ENCODE assay signal across 8 cellular contexts in the genomic region with DNA sequence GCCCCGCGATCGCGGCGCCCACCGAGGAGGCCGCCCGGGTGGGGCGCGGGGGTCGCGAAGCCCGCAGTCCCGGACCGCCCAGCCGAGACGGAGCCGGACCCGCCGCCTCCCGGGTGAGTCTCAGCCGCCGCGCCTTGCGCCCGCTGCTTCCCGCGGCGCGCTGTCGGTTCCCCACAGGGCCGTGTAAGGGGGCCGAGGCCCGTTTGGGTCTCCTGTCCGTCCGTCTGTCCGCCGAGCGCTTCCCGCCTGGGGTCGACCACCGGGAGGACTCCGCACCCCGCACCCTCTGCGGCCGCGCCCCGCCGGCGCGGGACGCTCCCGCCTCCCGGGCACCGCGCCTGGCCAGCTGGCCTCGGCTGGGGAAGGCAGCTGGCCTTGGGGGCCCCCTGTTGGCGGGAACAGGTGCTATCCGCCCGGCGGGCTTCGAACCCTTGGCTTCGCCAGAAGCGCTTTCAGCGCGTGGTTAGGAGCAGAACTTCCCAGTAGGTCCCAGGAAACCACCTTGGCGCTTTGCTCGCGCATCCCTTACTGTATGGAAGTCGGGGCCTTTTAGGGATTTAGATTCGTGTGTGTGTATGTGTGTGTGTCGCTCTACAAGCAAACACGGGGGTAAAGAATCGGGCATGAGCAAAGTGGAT. TPM values are rescaled to one million over a fixed set of nuclear protein-coding genes. Genes with fewer than 3 reads are reported as not detected.
DNase-seq lines count a peak whose midpoint lies in the region; ATAC-seq, FAIRE-seq and TF ChIP-seq lines count a peak whose summit lies in the region.

No MANE protein-coding gene starts in this region.

- H3K4me3 ChIP-seq in choroid plexus epithelial cell (ENCODE audit: low read depth, low read length) = peak overlapping the region; percentile 68

- peaks cover 13% of the 10 kb centered on the region for H3K4me1 Mint-ChIP-seq in CD4-positive, alpha-beta T cell (ENCODE audit: low read depth)

- peaks cover 60% of the 10 kb centered on the region for H3K27me3 Mint-ChIP-seq in CD4-positive, alpha-beta T cell

- no peak overlapping the region for H3K27ac Mint-ChIP-seq in CD4-positive, alpha-beta T cell

- no peaks in the 10 kb centered on the region for H3K9me3 ChIP-seq in CD4-positive, alpha-beta T cell (ENCODE audit: control insufficient read depth, low read length)

- POLR2A ChIA-PET in CD4-positive, alpha-beta T cell (lab: Charles Lee) = no interaction called here

- TF ChIP-seq CTCF in CD4-positive, alpha-beta T cell (IDR thresholded peaks at IDR 0.05) = no peak
- peak; percentile 68 for TF ChIP-seq CTCF in choroid plexus epithelial cell (conservative IDR thresholded peaks at IDR 0.05; ENCODE audit: low read depth, low read length)

- no peaks in the 10 kb centered on the region for H3K36me3 Mint-ChIP-seq in CD4-positive, alpha-beta T cell (ENCODE audit: low read depth)

- no peak for ATAC-seq in CD4-positive, alpha-beta T cell (ENCODE audit: poor library complexity)
- ATAC-seq in left colon = peak; percentile 44
- ATAC-seq in GM19035 (IDR thresholded peaks at IDR 0.05; ENCODE audit: unreplicated experiment) = no peak
- no peak for ATAC-seq in GM18868 (IDR thresholded peaks at IDR 0.05; ENCODE audit: unreplicated experiment)

- CTCF ChIA-PET in CD4-positive, alpha-beta T cell (lab: Charles Lee) = no interaction called here

- no peak for TF ChIP-seq POLR2A in H54 (IDR thresholded peaks at IDR 0.05; ENCODE audit: low read depth, low read length)

- no peak for FAIRE-seq in H54 (lab: Jason Lieb, UNC)

- in situ Hi-C loops in SK-MEL-5 (cut with HindIII; ENCODE audit: low pct_unique_long_range_greater_than_20kb, low sequenced_read_pairs) = no loop called here

- H3K9me3 Mint-ChIP-seq in CD4-positive, alpha-beta T cell = no peaks in the 10 kb centered on the region

- H3K4me3 Mint-ChIP-seq in CD4-positive, alpha-beta T cell = peak overlapping the region; percentile 20

- H3K27ac ChIP-seq in CD4-positive, alpha-beta T cell (ENCODE audit: low read depth, low read length) = no peak overlapping the region

- H3K27me3 ChIP-seq in CD4-positive, alpha-beta T cell (ENCODE audit: control insufficient read depth, insufficient read depth, low read length) = peaks cover 49% of the 10 kb centered on the region

- intact Hi-C loops in CD4-positive, alpha-beta T cell (cut with DNase I, micrococcal nuclease) = no loop called here
- intact Hi-C loops in left colon (cut with DNase I, micrococcal nuclease) = loop anchor here in 1 of 2 donors (10.0 kb wide), 1 partner anchor 121 kb away; no protein-coding TSS in a partner anchor

- DNase-seq in CD4-positive, alpha-beta T cell = no peak
- peak; percentile 47 for DNase-seq in H54 (ENCODE audit: insufficient read length, low spot score)
- peak; percentile 38 for DNase-seq in SK-MEL-5 (ENCODE audit: low read depth, low spot score)
- peak; percentile 62 for DNase-seq in choroid plexus epithelial cell (ENCODE audit: low read depth)
- peak; percentile 69 to 82 for DNase-seq in left colon
- peak; percentile 49 to 63 for DNase-seq in stimulated activated CD4-positive, alpha-beta T cell treated with anti-CD3 and anti-CD28 coated beads, Interleukin-2, amount 100 ng/mL, for 24 hours

RNA-seq across cellular contexts. Expression of a gene that starts 0.4 kb away (rescaled TPM):
- total RNA-seq in CD4-positive, alpha-beta T cell = not detected
- 16.2 and 18.9 TPM in 2 replicates for total RNA-seq in SK-MEL-5 (2014; rRNA removed; shearing (Covaris generic))
- polyA plus RNA-seq in SK-MEL-5 (2015; cell fraction: cytosol; rRNA removed) = 28.7 and 37.1 TPM in 2 replicates
- 13.3 and 14.2 TPM in 2 replicates for polyA plus RNA-seq in SK-MEL-5 (2015; cell fraction: nucleus; rRNA removed)
- total RNA-seq in left colon = 10 to 100 TPM; 23.4 to 27.4 TPM

Comparison
In these comparisons a context has a peak if more than half of its experiments do, and no peak if none do; other contexts are left out.
1. DNase-seq: peak in H54 (single experiment), SK-MEL-5 (single experiment), choroid plexus epithelial cell (single experiment), left colon (2 of 2) and stimulated activated CD4-positive, alpha-beta T cell treated with anti-CD3 and anti-CD28 coated beads, Interleukin-2, amount 100 ng/mL, for 24 hours (2 of 2); none in CD4-positive, alpha-beta T cell (0 of 10).
2. RNA of a gene that starts 0.4 kb away (total RNA-seq): 23.4 to 27.4 TPM in left colon and 16.2 to 18.9 TPM in SK-MEL-5; not detected in CD4-positive, alpha-beta T cell; every median in the first group is over 10 times any median in the second.